In genomic region chr4:139689093-139689722, GRCh38 we compare ENCODE assay signal across 1 cellular context.
TF ChIP-seq lines count a peak whose summit lies in the region.

No MANE protein-coding gene starts in this region.

TF ChIP-seq in HepG2, 621 proteins besides CTCF, POLR2A, EP300 and RAD21 (continued from another document and continues in another):
- TF ChIP-seq ZNF503 (CRISPR knock-in tag; IDR thresholded peaks at IDR 0.05) (peak; percentile 89; the same call in 1 of the 2 replicates), ZNF207 (IDR thresholded peaks at IDR 0.05; ENCODE audit: borderline replicate concordance) (no peak), ZNF121 (CRISPR knock-in tag; IDR thresholded peaks at IDR 0.05) (no peak), HIC2 (CRISPR knock-in tag; IDR thresholded peaks at IDR 0.05; ENCODE audit: low read depth) (no peak), ZNF513 (CRISPR knock-in tag; conservative IDR thresholded peaks at IDR 0.05) (no peak), THRA (CRISPR knock-in tag; IDR thresholded peaks at IDR 0.05; ENCODE audit: borderline replicate concordance) (peak; percentile 85), KAT2B (IDR thresholded peaks at IDR 0.05; ENCODE audit: borderline replicate concordance, low read depth, low read length) (no peak), ADNP (CRISPR knock-in tag; IDR thresholded peaks at IDR 0.05) (no peak), BCL6 (CRISPR knock-in tag; IDR thresholded peaks at IDR 0.05) (peak; percentile 73), ARID3A (IDR thresholded peaks at IDR 0.05; ENCODE audit: low read depth, low read length) (peak; percentile 91), HCFC1 (IDR thresholded peaks at IDR 0.05; ENCODE audit: low read depth, low read length) (no peak), ZNF781 (CRISPR knock-in tag; IDR thresholded peaks at IDR 0.05; ENCODE audit: borderline replicate concordance, not compliant biosample characterization) (no peak), RBM22 (optimal IDR thresholded peaks at IDR 0.05; ENCODE audit: low read length) (peak; percentile 88), ZNF33B (CRISPR knock-in tag; IDR thresholded peaks at IDR 0.05) (no peak), RFX3 (CRISPR knock-in tag; IDR thresholded peaks at IDR 0.05) (no peak), SIX1 (CRISPR knock-in tag; IDR thresholded peaks at IDR 0.05; ENCODE audit: borderline replicate concordance) (peak; percentile 81; the same call in 1 of the 2 replicates), UBTF (CRISPR knock-in tag; IDR thresholded peaks at IDR 0.05) (no peak), ATF3 (CRISPR knock-in tag; IDR thresholded peaks at IDR 0.05) (peak; percentile 95), ZNF318 (CRISPR knock-in tag; IDR thresholded peaks at IDR 0.05) (no peak), FOXJ3 (CRISPR knock-in tag; IDR thresholded peaks at IDR 0.05; ENCODE audit: borderline replicate concordance) (peak; percentile 74; the same call in 1 of the 2 replicates), ZFP37 (CRISPR knock-in tag; IDR thresholded peaks at IDR 0.05; ENCODE audit: borderline replicate concordance) (peak; percentile 67; the same call in 1 of the 2 replicates), POLR2AphosphoS2 (IDR thresholded peaks at IDR 0.05; ENCODE audit: low read depth, low read length) (no peak), ZNF124 (CRISPR knock-in tag; IDR thresholded peaks at IDR 0.05) (no peak), SAFB2 (CRISPR knock-in tag; IDR thresholded peaks at IDR 0.05; ENCODE audit: borderline replicate concordance, low read depth) (no peak), TSC22D2 (CRISPR knock-in tag; IDR thresholded peaks at IDR 0.05; ENCODE audit: borderline replicate concordance) (no peak; the same call in 1 of the 2 replicates), ZNF572 (CRISPR knock-in tag; IDR thresholded peaks at IDR 0.05) (no peak), ZNF605 (CRISPR knock-in tag; IDR thresholded peaks at IDR 0.05) (peak; percentile 71; the same call in 1 of the 2 replicates), ONECUT2 (CRISPR knock-in tag; IDR thresholded peaks at IDR 0.05) (no peak), ZNF75D (CRISPR knock-in tag; IDR thresholded peaks at IDR 0.05; ENCODE audit: borderline replicate concordance) (no peak), RBFOX2 (IDR thresholded peaks at IDR 0.05; ENCODE audit: low read depth, low read length) (peak; percentile 62), CREB1 (IDR thresholded peaks at IDR 0.05) (no peak), CREB1 (CRISPR knock-in tag; IDR thresholded peaks at IDR 0.05) (peak; percentile 69), MNT (IDR thresholded peaks at IDR 0.05) (no peak), ZSCAN5A (CRISPR knock-in tag; IDR thresholded peaks at IDR 0.05; ENCODE audit: borderline replicate concordance) (no peak; the same call in 1 of the 2 replicates), EHMT2 (IDR thresholded peaks at IDR 0.05; ENCODE audit: borderline replicate concordance, low read depth, low read length) (no peak), NFYB (CRISPR knock-in tag; IDR thresholded peaks at IDR 0.05) (no peak)
